10 cellular contexts compared by ENCODE assay signal in the genomic region with DNA sequence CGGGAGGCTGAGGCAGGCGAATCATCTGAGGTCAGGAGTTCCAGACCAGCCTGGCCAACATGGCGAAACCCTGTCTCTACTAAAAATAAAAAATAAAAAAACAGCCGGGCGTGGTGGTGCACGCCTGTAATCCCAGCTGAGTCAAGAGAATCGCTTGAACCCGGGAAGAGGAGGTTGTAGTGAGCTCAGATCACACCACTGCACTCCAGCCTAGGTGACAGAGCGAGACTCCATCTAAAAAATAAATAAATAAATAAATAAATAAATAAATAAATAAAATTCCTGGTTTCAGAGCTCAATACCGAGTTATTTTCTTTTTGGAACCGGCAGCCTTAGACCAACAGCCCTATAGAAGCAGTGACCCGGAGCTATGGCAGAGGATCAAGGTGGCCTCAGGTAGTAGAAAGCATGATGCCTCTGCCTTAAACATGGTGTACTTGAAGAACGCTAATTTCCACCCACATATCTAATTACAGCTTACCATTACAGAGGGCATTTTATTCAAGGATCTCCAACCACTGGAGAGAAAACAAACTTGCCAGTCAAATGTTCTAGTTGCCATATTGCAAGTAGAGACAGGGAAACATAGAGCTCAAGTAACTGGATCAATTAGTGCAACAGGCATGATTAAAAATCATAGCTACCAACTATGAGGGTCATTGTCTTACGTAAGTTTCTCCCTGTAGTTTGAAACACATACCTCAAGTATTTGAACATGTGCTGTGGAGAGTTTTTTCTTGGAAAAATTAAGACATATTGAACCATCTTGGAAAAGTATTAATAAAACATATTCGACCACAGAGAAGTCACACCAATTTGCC. TPM values are rescaled to one million over a fixed set of nuclear protein-coding genes. Genes with fewer than 3 reads are reported as not detected.
DNase-seq lines count a peak whose midpoint lies in the region; ATAC-seq and TF ChIP-seq lines count a peak whose summit lies in the region.
"Had no signal": no experiment of that assay in that cellular context is flagged by ENCODE, and none has a peak within 500 bp of the region (broad histone marks: within the 10 kb centered on the region; RNA-seq: fewer than 3 reads in every experiment).

No MANE protein-coding gene starts in this region.

- POLR2A ChIA-PET in MCF 10A (lab: Yijun Ruan, JAX), result interaction anchor here (0.6 to 10.7 kb wide), 74 partner anchors 9 to 1228 kb away, joined by 3 to 243 read pairs (median 4); partner anchors contain the start of genes EPHX1, H3-3A, PYCR2 and SRP9

- no peak for ATAC-seq in left cardiac atrium
- no peak for ATAC-seq in aorta (ENCODE audit: low FRiP score)

- CTCF ChIA-PET in MCF 10A (lab: Yijun Ruan, JAX), result interaction anchor here (0.5 to 7.8 kb wide), 34 partner anchors 12 to 428 kb away, joined by 3 to 68 read pairs (median 4); partner anchors contain the start of gene SRP9

- H3K27me3 ChIP-seq in right atrium auricular region (no peaks in the 10 kb centered on the region), muscle layer of colon (ENCODE audit: control insufficient read depth in 1 of 2, insufficient read depth in 2 of 2, low read length in 2 of 2) (no peaks in the 10 kb centered on the region), aorta (ENCODE audit: control insufficient read depth in 1 of 2, insufficient read depth in 2 of 2, low read length in 1 of 2) (no peaks in the 10 kb centered on the region)

- no peaks in the 10 kb centered on the region for H3K36me3 ChIP-seq in right atrium auricular region
- no peaks in the 10 kb centered on the region for H3K36me3 ChIP-seq in muscle layer of colon (ENCODE audit: insufficient read depth, low read length)
- H3K36me3 ChIP-seq in aorta (ENCODE audit: control insufficient read depth in 1 of 2, insufficient read depth in 2 of 2, low read length in 1 of 2), result no peaks in the 10 kb centered on the region

- H3K36me3 Mint-ChIP-seq in MCF 10A (ENCODE audit: insufficient read depth, unreplicated experiment), result peaks cover 15% of the 10 kb centered on the region

- peak overlapping the region; percentile 99 for H3K4me3 Mint-ChIP-seq in MCF 10A (ENCODE audit: unreplicated experiment)

- H3K4me1 ChIP-seq in right atrium auricular region, result peaks cover 0 to 21% of the 10 kb centered on the region in 2 donors
- H3K4me1 ChIP-seq in muscle layer of colon (ENCODE audit: insufficient read depth, low read length), result peaks cover 33% of the 10 kb centered on the region
- H3K4me1 ChIP-seq in aorta (ENCODE audit: control insufficient read depth in 1 of 2, insufficient read depth in 2 of 2, low read length in 2 of 2), result peaks cover 5 to 7% of the 10 kb centered on the region in 2 donors

- H3K4me3 ChIP-seq in right atrium auricular region (no peak overlapping the region), muscle layer of colon (ENCODE audit: low read depth in 1 of 2, low read length in 2 of 2) (no peak overlapping the region), aorta (ENCODE audit: low read length in 2 of 2) (no peak overlapping the region)
- H3K4me3 ChIP-seq: lung had no signal

- 49 to 61% methylated on average over 15 of the region's 15 CpGs for WGBS in aorta, 2 donors

- H3K9ac ChIP-seq in muscle layer of colon (ENCODE audit: low read length), result peak overlapping the region; percentile 69

- DNase-seq in right atrium auricular region (ENCODE audit: low spot score), result no peak
- no peak for DNase-seq in left cardiac atrium
- no peak for DNase-seq in MCF 10A (ENCODE audit: unreplicated experiment)
- DNase-seq in aorta, result no peak
- no peak for DNase-seq in HPDE6-E6E7 (ENCODE audit: extremely low spot score)
- DNase-seq in COLO668 (lab: John Stamatoyannopoulos, UW; ENCODE audit: unreplicated experiment), result no peak
- no peak for DNase-seq in activated CD4-positive, alpha-beta T cell treated with anti-CD3 and anti-CD28 coated beads for 4 hours

- TSS peak; percentile 17 for BruUV-seq in MCF 10A (replicated peaks; lab: Mats Ljungman, UMichigan)

- intact Hi-C loops in left cardiac atrium (cut with DNase I), result loop anchor here in 1 of 2 donors (5.0 kb wide), 1 partner anchor 112 kb away; no protein-coding TSS in a partner anchor
- intact Hi-C loops in MCF 10A (cut with micrococcal nuclease), result loop anchor here (1.0 to 5.0 kb wide), 7 partner anchors 47 to 407 kb away; partner anchors contain the start of gene H3-3A
- intact Hi-C loops in aorta (cut with DNase I), result loop anchor here (5.0 kb wide), 3 partner anchors 42 to 173 kb away; no protein-coding TSS in a partner anchor

- no peaks in the 10 kb centered on the region for H3K27me3 Mint-ChIP-seq in MCF 10A (ENCODE audit: insufficient read depth, unreplicated experiment)

- H3K4me1 Mint-ChIP-seq in MCF 10A (ENCODE audit: insufficient read depth, unreplicated experiment), result peaks cover 52% of the 10 kb centered on the region

- TF ChIP-seq CTCF in right atrium auricular region (IDR thresholded peaks at IDR 0.05), result no peak
- no peak for TF ChIP-seq CTCF in MCF 10A (IDR thresholded peaks at IDR 0.05; ENCODE audit: unreplicated experiment)

- H3K9me3 ChIP-seq in right atrium auricular region (no peaks in the 10 kb centered on the region), muscle layer of colon (ENCODE audit: low read length) (no peaks in the 10 kb centered on the region), aorta (ENCODE audit: control insufficient read depth, low read length) (no peaks in the 10 kb centered on the region)

- no peaks in the 10 kb centered on the region for H3K9me3 Mint-ChIP-seq in MCF 10A (ENCODE audit: unreplicated experiment)
- H3K9me3 Mint-ChIP-seq: dendritic cell treated with granulocyte-macrophage colony-stimulating factor and Interleukin-4, amounts not matched to agents 40 ng/mL and 50 ng/mL, for 4 days had no signal

- H3K27ac ChIP-seq in right atrium auricular region (peak overlapping the region; percentile 99), muscle layer of colon (ENCODE audit: low read depth, low read length) (peak overlapping the region; percentile 90), aorta (ENCODE audit: low read depth in 1 of 2, low read length in 2 of 2) (peak overlapping the region; percentile 99)

- peak overlapping the region; percentile 94 for H3K27ac Mint-ChIP-seq in MCF 10A (ENCODE audit: low read depth, unreplicated experiment)
- H3K27ac Mint-ChIP-seq: dendritic cell treated with granulocyte-macrophage colony-stimulating factor and Interleukin-4, amounts not matched to agents 40 ng/mL and 50 ng/mL, for 4 days had no signal

RNA-seq across cellular contexts. Expression of gene ENAH, which starts 2.0 kb away (rescaled TPM):
- total RNA-seq in right atrium auricular region, result 10 to 100 TPM; 50.5 to 59.5 TPM
- total RNA-seq in left cardiac atrium, result 10 to 100 TPM; 73.4 to 79.0 TPM
- total RNA-seq in MCF 10A (2022), result 346 and 420 TPM in 2 replicates
- 100 to 1,000 TPM; 148 to 415 TPM for total RNA-seq in aorta
- polyA plus RNA-seq in aorta, result 10 to 100 TPM; 47.3 to 82.1 TPM
